Comparison of ENCODE assay signal across 8 cellular contexts in the genomic region with DNA sequence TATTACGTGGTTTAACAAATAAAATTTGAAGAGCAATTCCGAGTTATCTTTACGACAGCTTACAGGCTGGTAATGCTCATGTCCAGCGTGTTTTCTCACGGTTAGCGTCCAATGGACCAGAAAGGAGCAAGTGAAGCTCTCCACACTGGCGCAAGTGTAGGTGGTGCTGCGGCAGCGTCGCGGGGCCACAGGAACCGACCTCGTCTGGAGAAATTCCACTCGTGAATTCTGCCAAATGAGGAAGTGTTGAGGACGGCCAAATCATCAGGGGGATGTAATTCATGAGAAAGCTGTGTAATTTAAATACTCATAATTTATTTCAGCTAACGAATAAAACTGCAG. TPM values are rescaled to one million over a fixed set of nuclear protein-coding genes. Genes with fewer than 3 reads are reported as not detected.
DNase-seq lines count a peak whose midpoint lies in the region; ATAC-seq, FAIRE-seq and TF ChIP-seq lines count a peak whose summit lies in the region.

No MANE protein-coding gene starts in this region.

- H3K27me3 ChIP-seq in ACC112 (ENCODE audit: insufficient read depth, low read length), result no peaks in the 10 kb centered on the region

- H3K27ac Mint-ChIP-seq in type B pancreatic cell, result peak overlapping the region; percentile 90

- peak overlapping the region; percentile 85 for H3K4me3 ChIP-seq in ACC112 (ENCODE audit: low read depth, low read length)
- H3K4me3 ChIP-seq in astrocyte of the cerebellum (ENCODE audit: low read depth, low read length), result peak overlapping the region; percentile 79
- peak overlapping the region; percentile 85 for H3K4me3 ChIP-seq in lower leg skin (ENCODE audit: low read depth, poor library complexity, severe bottlenecking)

- TF ChIP-seq POLR2A in lower leg skin (IDR thresholded peaks at IDR 0.05), result no peak

- peaks cover 5% of the 10 kb centered on the region for H3K4me1 ChIP-seq in ACC112 (ENCODE audit: control insufficient read depth, insufficient read depth, low read length, unreplicated experiment)

- peaks cover 24% of the 10 kb centered on the region for H3K79me2 ChIP-seq in ACC112 (ENCODE audit: control insufficient read depth, insufficient read depth, low read length, unreplicated experiment)

- peak overlapping the region; percentile 72 for H2AFZ ChIP-seq in ACC112 (ENCODE audit: low read length, unreplicated experiment)

- TF ChIP-seq CTCF in astrocyte of the cerebellum (IDR thresholded peaks at IDR 0.05; ENCODE audit: low read depth, low read length, missing control alignments) (no peak), lower leg skin (IDR thresholded peaks at IDR 0.05) (no peak), type B pancreatic cell (conservative IDR thresholded peaks at IDR 0.05) (no peak)

- H3K4me3 Mint-ChIP-seq in type B pancreatic cell, result peak overlapping the region; percentile 92

- 10 to 15% methylated on average over 16 of the region's 16 CpGs for WGBS in lower leg skin, 2 donors

- peaks cover 3% of the 10 kb centered on the region for H3K27me3 Mint-ChIP-seq in type B pancreatic cell

- no peak for FAIRE-seq in HTR-8/SVneo (lab: Jason Lieb, UNC)

- peaks cover 33% of the 10 kb centered on the region for H3K36me3 Mint-ChIP-seq in type B pancreatic cell

- no peak overlapping the region for H3K27ac ChIP-seq in ACC112 (ENCODE audit: low read depth, low read length)

- intact Hi-C loops in lower leg skin (cut with DNase I; ENCODE audit: low total_unique reads), result loop anchor here (10.0 kb wide), 1 partner anchor 119 kb away; the partner anchor contains the start of gene ZNF25

- ATAC-seq in GM19328 (IDR thresholded peaks at IDR 0.05; ENCODE audit: unreplicated experiment), result peak; percentile 25
- ATAC-seq in HG03354 (IDR thresholded peaks at IDR 0.05; ENCODE audit: poor library complexity, severe bottlenecking, unreplicated experiment), result peak; percentile 3

- peaks cover 31% of the 10 kb centered on the region for H3K36me3 ChIP-seq in ACC112 (ENCODE audit: insufficient read depth, low read length)

- DNase-seq in astrocyte of the cerebellum (ENCODE audit: low read depth) (no peak), lower leg skin (ENCODE audit: low spot score in 2 of 2) (no peak), type B pancreatic cell (ENCODE audit: extremely low spot score, unreplicated experiment) (no peak), NCI-H1694 (lab: John Stamatoyannopoulos, UW) (no peak), HTR-8/SVneo (ENCODE audit: insufficient read length, low spot score) (no peak)

- peaks cover 13% of the 10 kb centered on the region for H3K4me1 Mint-ChIP-seq in type B pancreatic cell (ENCODE audit: unreplicated experiment)

- in situ Hi-C loops in astrocyte of the cerebellum (cut with HindIII; ENCODE audit: low sequenced_read_pairs), result no loop called here

- H3K9me3 Mint-ChIP-seq in type B pancreatic cell, result peaks cover 14% of the 10 kb centered on the region

RNA-seq across cellular contexts. Expression of gene ZNF37A, which starts 0.3 kb away (rescaled TPM):
- total RNA-seq in lower leg skin (10 to 100 TPM in 1 of 4 donors, 1 to 10 TPM in 3; 6.5 to 11.3 (median 9.6) TPM), type B pancreatic cell (ENCODE audit: low replicate concordance) (11.6 and 22.2 TPM in 2 replicates)
